9 cellular contexts compared by ENCODE assay signal in the genomic region with DNA sequence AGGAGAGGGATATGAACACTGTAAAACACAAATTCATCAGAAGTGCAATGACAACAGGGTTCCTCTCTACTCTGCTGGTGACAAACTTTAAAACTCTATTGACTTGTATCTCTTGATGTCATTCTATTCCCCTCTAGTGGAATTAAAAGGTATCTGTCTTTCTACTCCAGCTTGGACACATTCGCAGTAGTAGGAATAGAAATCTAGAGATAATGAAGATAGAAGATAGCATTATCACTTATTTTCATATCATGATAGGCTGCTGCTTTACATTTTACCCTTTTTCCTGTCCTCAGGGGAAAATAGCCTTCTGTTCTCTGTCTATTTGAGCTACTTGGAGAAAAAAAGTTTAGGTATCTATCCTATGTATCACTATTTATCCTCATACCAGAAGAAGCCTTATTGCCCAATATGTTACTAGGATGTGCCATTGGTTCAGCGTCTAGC.
A peak's percentile ranks its signal among the peaks of the same experiment; 100 is the strongest.
DNase-seq lines count a peak whose midpoint lies in the region; ATAC-seq and TF ChIP-seq lines count a peak whose summit lies in the region.
"Had no signal": no experiment of that assay in that cellular context is flagged by ENCODE, and none has a peak within 500 bp of the region (broad histone marks: within the 10 kb centered on the region; RNA-seq: fewer than 3 reads in every experiment).

No MANE protein-coding gene starts in this region.

- H3K23ac ChIP-seq in H9 (ENCODE audit: insufficient read length, low read depth, low read length): no peak overlapping the region

- H3K27me3 ChIP-seq in AG04450 (ENCODE audit: control insufficient read depth, insufficient read depth, low read length) (no peaks in the 10 kb centered on the region), H9 (ENCODE audit: insufficient read depth, low read length) (no peaks in the 10 kb centered on the region), OCI-LY3 (ENCODE audit: low read depth, low read length) (peaks cover 41% of the 10 kb centered on the region), gastrocnemius medialis (no peaks in the 10 kb centered on the region)

- ATAC-seq in gastrocnemius medialis (no peak), HG02763 (IDR thresholded peaks at IDR 0.05; ENCODE audit: unreplicated experiment) (no peak), GM19455 (IDR thresholded peaks at IDR 0.05; ENCODE audit: unreplicated experiment) (no peak)

- no peak overlapping the region for H3K56ac ChIP-seq in H9 (ENCODE audit: insufficient read length, low read depth, low read length)

- no peak overlapping the region for H3K4me2 ChIP-seq in H9 (ENCODE audit: insufficient read depth, insufficient read length, low read length)
- no peak overlapping the region for H3K4me2 ChIP-seq in OCI-LY3 (ENCODE audit: low read length)

- H3K27me3 Mint-ChIP-seq in H9 (ENCODE audit: low read depth): no peaks in the 10 kb centered on the region
- H3K27me3 Mint-ChIP-seq: activated naive CD8-positive, alpha-beta T cell treated with anti-CD3 and anti-CD28 coated beads, Interleukin-2, amount 10 ng/mL, durations not matched to agents 7 days and 5 days had no signal

- H3K27ac ChIP-seq in AG04450 (ENCODE audit: low read depth, low read length): no peak overlapping the region
- no peak overlapping the region for H3K27ac ChIP-seq in H9 (ENCODE audit: insufficient read length, low read depth, low read length)
- H3K27ac ChIP-seq in OCI-LY3 (ENCODE audit: low read length): no peak overlapping the region
- H3K27ac ChIP-seq in gastrocnemius medialis: no peak overlapping the region

- in situ Hi-C loops in gastrocnemius medialis (cut with MboI; ENCODE audit: low sequenced_read_pairs in 4 of 4): no loop called here

- no peak for DNase-seq in AG04450 (ENCODE audit: low read depth, low spot score)
- DNase-seq in H9: no peak
- peak; percentile 43 for DNase-seq in fibroblast of mammary gland (ENCODE audit: low read depth)
- no peak for DNase-seq in gastrocnemius medialis
- DNase-seq in germinal center (ENCODE audit: low spot score): no peak
- DNase-seq: activated naive CD8-positive, alpha-beta T cell treated with anti-CD3 and anti-CD28 coated beads, Interleukin-2, amount 10 ng/mL, durations not matched to agents 7 days and 5 days had no signal

- H2AFZ ChIP-seq in H9 (ENCODE audit: low read length) (no peak overlapping the region), OCI-LY3 (ENCODE audit: low read depth, low read length) (no peak overlapping the region)

- H3K9me3 Mint-ChIP-seq in H9: no peaks in the 10 kb centered on the region
- H3K9me3 Mint-ChIP-seq: activated naive CD8-positive, alpha-beta T cell treated with anti-CD3 and anti-CD28 coated beads, Interleukin-2, amount 10 ng/mL, durations not matched to agents 7 days and 5 days had no signal

- H3K9me3 ChIP-seq in AG04450 (ENCODE audit: control insufficient read depth, insufficient read depth, low read length) (no peaks in the 10 kb centered on the region), H9 (ENCODE audit: control insufficient read depth, low read depth, low read length) (no peaks in the 10 kb centered on the region), OCI-LY3 (ENCODE audit: insufficient read depth, low read length) (no peaks in the 10 kb centered on the region), gastrocnemius medialis (no peaks in the 10 kb centered on the region)

- no peaks in the 10 kb centered on the region for H3K79me1 ChIP-seq in H9 (ENCODE audit: insufficient read depth, low read depth, low read length, poor library complexity, severe bottlenecking)

- H3K4me3 ChIP-seq in AG04450 (ENCODE audit: low read depth, low read length) (no peak overlapping the region), OCI-LY3 (ENCODE audit: low read length) (no peak overlapping the region), fibroblast of mammary gland (ENCODE audit: control insufficient read depth, low read depth, low read length) (no peak overlapping the region), gastrocnemius medialis (no peak overlapping the region)

- H2BK120ac ChIP-seq in H9 (ENCODE audit: low read depth, low read length, poor library complexity, severe bottlenecking): no peak overlapping the region

- no peak overlapping the region for H4K91ac ChIP-seq in H9 (ENCODE audit: insufficient read length, low read depth, low read length)

- H3K9ac ChIP-seq in H9 (ENCODE audit: extremely low read depth, insufficient read length, low read length) (no peak overlapping the region), OCI-LY3 (ENCODE audit: low read length) (no peak overlapping the region)

- POLR2A ChIA-PET in AG04450 (lab: Yijun Ruan, JAX): no interaction called here

- no peaks in the 10 kb centered on the region for H3K23me2 ChIP-seq in H9 (ENCODE audit: insufficient read length, low read depth, low read length, poor library complexity, severe bottlenecking)

- H3K18ac ChIP-seq in H9 (ENCODE audit: insufficient read length, low read depth, low read length): no peak overlapping the region

- H2BK5ac ChIP-seq in H9 (ENCODE audit: insufficient read length, low read length): no peak overlapping the region

- H3T11ph ChIP-seq in H9 (ENCODE audit: low read length): no peak overlapping the region

- H2BK20ac ChIP-seq in H9 (ENCODE audit: low read depth, low read length, poor library complexity, severe bottlenecking): no peak overlapping the region

- TF ChIP-seq CTCF in AG04450 (IDR thresholded peaks at IDR 0.05; ENCODE audit: low read depth, low read length): peak; percentile 62
- TF ChIP-seq CTCF in H9 (conservative IDR thresholded peaks at IDR 0.05): peak; percentile 71
- peak; percentile 50 for TF ChIP-seq CTCF in OCI-LY3 (IDR thresholded peaks at IDR 0.05; ENCODE audit: low read depth, low read length)
- peak; percentile 50 for TF ChIP-seq CTCF in fibroblast of mammary gland (conservative IDR thresholded peaks at IDR 0.05; ENCODE audit: control insufficient read depth, insufficient read depth, low read depth, low read length)
- peak in 3 of 5 experiments; percentile 13 to 43 (median 16) for TF ChIP-seq CTCF in gastrocnemius medialis (IDR thresholded peaks at IDR 0.05 in 4 of 5, conservative IDR thresholded peaks at IDR 0.05 in 1 of 5)

- H3K4me1 ChIP-seq in H9 (ENCODE audit: insufficient read depth, low read length) (no peaks in the 10 kb centered on the region), OCI-LY3 (ENCODE audit: low read length) (no peaks in the 10 kb centered on the region), gastrocnemius medialis (peaks cover 3 to 11% of the 10 kb centered on the region in 2 donors)

- no peak overlapping the region for H2AK5ac ChIP-seq in H9 (ENCODE audit: insufficient read length, low read length)

- WGBS in H9 (ENCODE audit: extremely low coverage, insufficient read length, low lambda C conversion rate): no CpG with 5 or more reads among the region's 2 CpGs

- H4K20me1 ChIP-seq in H9 (ENCODE audit: control insufficient read depth, insufficient read depth, insufficient read length) (no peaks in the 10 kb centered on the region), OCI-LY3 (ENCODE audit: insufficient read depth, low read length) (no peaks in the 10 kb centered on the region)

- intact Hi-C loops in gastrocnemius medialis (cut with DNase I; ENCODE audit: low total_unique reads): loop anchor here (5.0 kb wide), 1 partner anchor 47 kb away; no protein-coding TSS in a partner anchor

- H3K27ac Mint-ChIP-seq in H9: no peak overlapping the region
- H3K27ac Mint-ChIP-seq: activated naive CD8-positive, alpha-beta T cell treated with anti-CD3 and anti-CD28 coated beads, Interleukin-2, amount 10 ng/mL, durations not matched to agents 7 days and 5 days had no signal

- no peak overlapping the region for H3K4me3 Mint-ChIP-seq in H9
- H3K4me3 Mint-ChIP-seq: activated naive CD8-positive, alpha-beta T cell treated with anti-CD3 and anti-CD28 coated beads, Interleukin-2, amount 10 ng/mL, durations not matched to agents 7 days and 5 days had no signal

- no peaks in the 10 kb centered on the region for H3K36me3 Mint-ChIP-seq in H9 (ENCODE audit: insufficient read depth in 1 of 3, low read depth in 3 of 3)

- H3K36me3 ChIP-seq in OCI-LY3 (replicated peaks; ENCODE audit: low read depth, low read length): no peaks in the 10 kb centered on the region
- H3K36me3 ChIP-seq in gastrocnemius medialis: no peaks in the 10 kb centered on the region

- H4K8ac ChIP-seq in H9 (replicated peaks; ENCODE audit: insufficient read length, low read depth, low read length): no peak overlapping the region

- no peak overlapping the region for H2BK15ac ChIP-seq in H9 (ENCODE audit: low read depth, low read length)

- no peak overlapping the region for H2BK12ac ChIP-seq in H9 (ENCODE audit: insufficient read length, low read depth, low read length)

- CTCF ChIA-PET in AG04450 (lab: Charles Lee): interaction anchor here (1.0 to 1.3 kb wide), 4 partner anchors 8 to 425 kb away, joined by 3 to 5 read pairs (median 4); no protein-coding TSS in a partner anchor

- no peaks in the 10 kb centered on the region for H3K79me2 ChIP-seq in H9 (ENCODE audit: insufficient read depth, low read length)
- no peaks in the 10 kb centered on the region for H3K79me2 ChIP-seq in OCI-LY3 (ENCODE audit: low read length)

- H4K5ac ChIP-seq in H9 (ENCODE audit: insufficient read length, low read depth, low read length): no peak overlapping the region

- no peaks in the 10 kb centered on the region; a peak in 1 of 4 replicates for H3K4me1 Mint-ChIP-seq in H9

- H3K14ac ChIP-seq in H9 (ENCODE audit: insufficient read depth, low read length): no peak overlapping the region

- no peak for TF ChIP-seq POLR2A in gastrocnemius medialis (IDR thresholded peaks at IDR 0.05)

- no peak overlapping the region for H3K4ac ChIP-seq in H9 (ENCODE audit: low read depth, low read length)

Comparison
In these comparisons a context has a peak if more than half of its experiments do, and no peak if none do; other contexts are left out.
1. CTCF ChIP-seq: peak in every context shown above with its lines; median percentile 71 in H9; 62 in AG04450; 50 in OCI-LY3; 50 in fibroblast of mammary gland; 16 in gastrocnemius medialis.